ENCODE assay signal across 12 cellular contexts in the genomic region with DNA sequence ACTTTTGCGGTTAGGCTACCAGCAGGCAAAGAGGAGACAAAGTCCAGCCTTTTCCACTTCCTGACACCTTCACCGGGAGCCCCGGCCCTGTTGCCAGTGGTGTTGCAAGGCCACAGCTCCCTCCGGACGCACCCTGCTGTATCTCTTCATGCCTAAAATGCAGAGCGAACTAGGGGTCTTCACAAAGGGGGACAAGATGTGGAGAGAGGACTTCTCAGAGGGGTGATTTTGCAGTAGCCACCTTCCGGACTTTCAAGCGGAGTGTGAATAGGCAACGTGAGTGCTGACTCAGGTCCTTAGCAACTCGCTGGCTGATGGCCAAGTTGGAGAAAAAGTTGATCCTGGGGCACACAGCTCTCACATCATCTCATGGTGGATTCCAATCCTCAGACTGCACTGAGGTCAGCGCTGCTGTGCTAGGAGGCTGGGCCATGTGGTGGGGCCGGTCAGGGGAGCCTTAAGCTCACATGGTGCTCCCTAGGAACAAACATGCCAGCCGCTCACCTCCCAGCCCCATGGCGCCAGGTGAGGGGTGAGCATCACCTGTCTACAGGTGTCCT.
DNase-seq lines count a peak whose midpoint lies in the region; ATAC-seq and TF ChIP-seq lines count a peak whose summit lies in the region.
"Had no signal": no experiment of that assay in that cellular context is flagged by ENCODE, and none has a peak within 500 bp of the region (broad histone marks: within the 10 kb centered on the region; RNA-seq: fewer than 3 reads in every experiment).

No MANE protein-coding gene starts in this region.

- no peaks in the 10 kb centered on the region for H3F3A ChIP-seq in PC-3 (ENCODE audit: low read length, unreplicated experiment)

- H3K4me3 ChIP-seq in PC-3 (ENCODE audit: low read length) (no peak overlapping the region), fibroblast of mammary gland (ENCODE audit: control insufficient read depth, low read depth, low read length) (no peak overlapping the region)

- no peak overlapping the region for H3K27ac ChIP-seq in PC-3 (ENCODE audit: low read length)

- BruUV-seq in PC-3 (replicated peaks; lab: Mats Ljungman, UMichigan): no TSS peak

- no peaks in the 10 kb centered on the region for H4K20me1 ChIP-seq in PC-3 (ENCODE audit: low read length)

- TF ChIP-seq CTCF in PC-3 (conservative IDR thresholded peaks at IDR 0.05; ENCODE audit: low read depth, low read length) (no peak), fibroblast of mammary gland (conservative IDR thresholded peaks at IDR 0.05; ENCODE audit: control insufficient read depth, insufficient read depth, low read depth, low read length) (no peak)

- no peak for ATAC-seq in PC-3
- no peak for ATAC-seq in HG03521 (IDR thresholded peaks at IDR 0.05; ENCODE audit: unreplicated experiment)
- no peak for ATAC-seq in GM18498 (IDR thresholded peaks at IDR 0.05; ENCODE audit: unreplicated experiment)

- intact Hi-C loops in PC-3 (cut with micrococcal nuclease): no loop called here

- CTCF ChIA-PET in PC-3 (lab: Charles Lee): no interaction called here

- H3K9ac ChIP-seq in PC-3 (ENCODE audit: low read length): no peak overlapping the region

- H3K79me2 ChIP-seq in PC-3 (ENCODE audit: low read length): no peaks in the 10 kb centered on the region

- H3K27me3 ChIP-seq in PC-3 (ENCODE audit: low read length): no peaks in the 10 kb centered on the region

- H3K9me2 ChIP-seq in PC-3 (replicated peaks; ENCODE audit: low read length): no peaks in the 10 kb centered on the region

- no peak overlapping the region for H2AFZ ChIP-seq in PC-3 (ENCODE audit: low read length)

- H3K4me1 ChIP-seq in PC-3 (ENCODE audit: insufficient read depth, low read length): peaks cover 16% of the 10 kb centered on the region

- no peak overlapping the region for H3K4me2 ChIP-seq in PC-3 (ENCODE audit: low read length)

- POLR2A ChIA-PET in PC-3 (lab: Charles Lee; ENCODE audit: unreplicated experiment): no interaction called here

- H3K9me3 ChIP-seq in PC-3 (ENCODE audit: low read length): no peaks in the 10 kb centered on the region

- no peaks in the 10 kb centered on the region for H3K36me3 ChIP-seq in PC-3 (ENCODE audit: low read depth, low read length)

- DNase-seq in HCEC 1CT (peak; percentile 44), PC-3 (peak; percentile 31), fibroblast of mammary gland (ENCODE audit: low read depth) (peak; percentile 83), renal cortical epithelial cell (ENCODE audit: low read depth) (peak; percentile 87)
- no peak for DNase-seq in activated CD4-positive, alpha-beta T cell treated with anti-CD3 and anti-CD28 coated beads, Interleukin-2, amount 50 U/mL, for 48 hours
- DNase-seq: activated CD8-positive, alpha-beta memory T cell treated with anti-CD3 and anti-CD28 coated beads for 24 hours; COR-L47; GOT3; NCI-H2171; posterior cingulate gyrus had no signal

Comparison
In these comparisons a context has a peak if more than half of its experiments do, and no peak if none do; other contexts are left out.
1. DNase-seq: peak in HCEC 1CT (single experiment), PC-3 (single experiment), fibroblast of mammary gland (single experiment) and renal cortical epithelial cell (single experiment); none in activated CD4-positive, alpha-beta T cell treated with anti-CD3 and anti-CD28 coated beads, Interleukin-2, amount 50 U/mL, for 48 hours (0 of 2).